1 cellular context compared by ENCODE assay signal in the genomic region with DNA sequence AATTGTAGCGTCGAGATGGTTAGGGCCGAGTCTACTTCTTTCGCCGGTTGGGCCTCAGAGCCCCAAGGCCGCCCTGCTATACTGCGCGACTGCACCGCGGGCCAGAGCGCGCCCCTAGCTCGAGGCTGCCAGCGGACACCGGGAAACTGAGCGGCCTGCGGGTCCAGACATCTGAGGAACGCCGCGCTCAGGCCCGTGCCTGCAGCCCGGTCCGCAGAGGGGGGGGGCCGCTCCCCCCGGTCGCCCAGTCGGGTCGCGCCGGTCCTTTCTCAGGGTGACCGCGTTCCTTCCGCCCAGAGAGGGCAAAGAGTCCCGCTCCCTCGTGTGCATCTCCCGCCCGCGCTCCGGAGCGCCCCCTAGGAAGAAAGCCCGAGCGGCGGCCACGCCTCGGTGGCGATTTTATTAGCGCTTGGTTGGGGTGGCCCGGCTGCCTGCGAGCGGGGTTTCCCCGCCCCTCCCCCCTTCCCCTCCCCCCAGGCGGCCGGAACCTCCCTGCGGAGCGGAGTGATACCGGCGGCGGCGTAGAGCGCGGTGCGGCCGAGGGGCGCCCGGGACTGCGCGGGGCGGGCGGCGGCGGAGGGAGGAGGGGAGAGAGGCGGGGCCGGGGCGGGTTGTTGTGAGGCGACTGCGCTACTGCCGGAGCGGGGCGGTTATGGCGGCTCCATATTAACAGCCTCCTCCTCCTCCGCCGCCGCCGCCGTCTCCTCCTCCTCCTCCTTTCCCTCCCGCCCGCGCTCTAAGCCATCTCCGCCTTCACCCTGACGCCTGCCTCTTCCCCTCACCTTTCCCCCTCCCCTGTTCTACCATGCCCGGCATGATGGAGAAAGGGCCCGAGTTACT.
TF ChIP-seq lines count a peak whose summit lies in the region.

A gene (plus strand): TSS at position 611 of the 840 bp plus-strand sequence. CDS start 195 bp downstream, at position 806.

TF ChIP-seq in K562, 482 proteins besides CTCF, POLR2A, EP300 and RAD21 (continued from another document and continues in another):
- TF ChIP-seq, protein P1, sequence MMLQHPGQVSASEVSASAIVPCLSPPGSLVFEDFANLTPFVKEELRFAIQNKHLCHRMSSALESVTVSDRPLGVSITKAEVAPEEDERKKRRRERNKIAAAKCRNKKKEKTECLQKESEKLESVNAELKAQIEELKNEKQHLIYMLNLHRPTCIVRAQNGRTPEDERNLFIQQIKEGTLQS (IDR thresholded peaks at IDR 0.05): 0 out of 2 replicates have a peak, but pooled peaks have one; percentile 26
- TF ChIP-seq, protein P1 (CRISPR knock-in tag; conservative IDR thresholded peaks at IDR 0.05): peak; percentile 81
- TF ChIP-seq, protein P2, sequence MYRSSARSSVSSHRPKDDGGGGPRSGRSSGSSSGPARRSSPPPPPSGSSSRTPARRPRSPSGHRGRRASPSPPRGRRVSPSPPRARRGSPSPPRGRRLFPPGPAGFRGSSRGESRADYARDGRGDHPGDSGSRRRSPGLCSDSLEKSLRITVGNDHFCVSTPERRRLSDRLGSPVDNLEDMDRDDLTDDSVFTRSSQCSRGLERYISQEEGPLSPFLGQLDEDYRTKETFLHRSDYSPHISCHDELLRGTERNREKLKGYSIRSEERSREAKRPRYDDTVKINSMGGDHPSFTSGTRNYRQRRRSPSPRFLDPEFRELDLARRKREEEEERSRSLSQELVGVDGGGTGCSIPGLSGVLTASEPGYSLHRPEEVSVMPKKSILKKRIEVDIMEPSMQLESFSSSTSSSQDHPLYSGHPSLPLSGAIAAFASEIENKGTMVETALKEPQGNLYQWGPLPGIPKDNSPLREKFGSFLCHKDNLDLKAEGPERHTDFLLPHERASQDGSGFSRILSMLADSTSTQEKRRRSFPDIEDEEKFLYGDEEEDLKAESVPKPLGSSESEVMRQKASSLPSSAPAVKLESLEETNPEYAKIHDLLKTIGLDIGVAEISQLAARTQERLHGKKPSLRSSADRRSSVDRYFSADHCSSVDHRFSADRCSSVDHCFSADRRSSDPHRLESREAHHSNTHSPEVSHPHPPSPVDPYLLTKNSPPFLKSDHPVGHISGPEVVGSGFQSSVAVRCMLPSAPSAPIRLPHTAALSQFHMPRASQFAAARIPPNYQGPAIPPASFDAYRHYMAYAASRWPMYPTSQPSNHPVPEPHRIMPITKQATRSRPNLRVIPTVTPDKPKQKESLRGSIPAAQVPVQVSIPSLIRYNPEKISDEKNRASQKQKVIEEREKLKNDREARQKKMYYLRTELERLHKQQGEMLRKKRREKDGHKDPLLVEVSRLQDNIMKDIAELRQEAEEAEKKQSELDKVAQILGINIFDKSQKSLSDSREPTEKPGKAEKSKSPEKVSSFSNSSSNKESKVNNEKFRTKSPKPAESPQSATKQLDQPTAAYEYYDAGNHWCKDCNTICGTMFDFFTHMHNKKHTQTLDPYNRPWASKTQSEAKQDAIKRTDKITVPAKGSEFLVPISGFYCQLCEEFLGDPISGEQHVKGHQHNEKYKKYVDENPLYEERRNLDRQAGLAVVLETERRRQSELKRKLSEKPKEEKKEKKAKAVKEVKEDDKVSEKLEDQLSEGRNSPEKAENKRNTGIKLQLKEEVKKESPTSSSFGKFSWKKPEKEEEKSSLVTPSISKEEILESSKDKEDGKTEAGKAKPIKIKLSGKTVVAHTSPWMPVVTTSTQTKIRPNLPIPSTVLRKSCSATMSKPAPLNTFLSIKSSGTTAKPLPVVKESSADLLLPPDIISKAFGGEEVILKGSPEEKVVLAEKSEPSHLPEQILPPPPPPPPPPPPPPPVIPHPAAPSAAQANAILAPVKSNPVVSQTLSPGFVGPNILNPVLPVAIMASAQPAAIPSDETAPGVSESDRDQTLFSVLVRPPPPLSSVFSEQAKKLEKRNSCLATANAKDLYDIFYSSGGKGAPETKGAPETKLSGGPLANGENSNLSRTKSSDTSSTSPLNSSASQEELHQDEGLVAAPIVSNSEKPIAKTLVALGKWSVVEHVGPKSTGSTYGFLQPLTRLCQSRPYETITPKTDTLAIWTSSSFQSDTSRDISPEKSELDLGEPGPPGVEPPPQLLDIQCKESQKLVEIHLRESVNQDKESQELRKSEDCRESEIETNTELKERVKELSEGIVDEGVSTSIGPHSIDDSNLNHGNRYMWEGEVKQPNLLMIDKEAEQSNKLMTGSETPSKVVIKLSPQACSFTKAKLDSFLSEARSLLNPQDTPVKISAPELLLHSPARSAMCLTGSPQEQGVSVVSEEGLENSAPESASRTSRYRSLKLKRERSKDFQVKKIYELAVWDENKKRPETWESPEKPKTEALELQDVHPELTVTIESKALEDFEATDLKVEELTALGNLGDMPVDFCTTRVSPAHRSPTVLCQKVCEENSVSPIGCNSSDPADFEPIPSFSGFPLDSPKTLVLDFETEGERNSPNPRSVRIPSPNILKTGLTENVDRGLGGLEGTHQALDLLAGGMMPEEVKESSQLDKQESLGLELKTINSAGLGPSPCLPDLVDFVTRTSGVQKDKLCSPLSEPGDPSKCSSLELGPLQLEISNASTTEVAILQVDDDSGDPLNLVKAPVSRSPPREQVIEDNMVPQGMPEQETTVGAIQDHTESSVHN (IDR thresholded peaks at IDR 0.05; ENCODE audit: borderline replicate concordance in 1 of 2, low read depth in 1 of 2): no peak
- peak; percentile 74 for TF ChIP-seq NCOR1 (IDR thresholded peaks at IDR 0.05)
- no peak for TF ChIP-seq CHD4 (IDR thresholded peaks at IDR 0.05; ENCODE audit: insufficient read depth, insufficient replicate concordance, low read depth, low read length, poor library complexity, severe bottlenecking)
- TF ChIP-seq HCFC1 (IDR thresholded peaks at IDR 0.05; ENCODE audit: low read depth, low read length): peak; percentile 23
- TF ChIP-seq MTF1 (CRISPR knock-in tag; IDR thresholded peaks at IDR 0.05; ENCODE audit: borderline replicate concordance): no peak
- TF ChIP-seq ZKSCAN3 (CRISPR knock-in tag; IDR thresholded peaks at IDR 0.05): no peak
- peak; percentile 64 to 93; a peak in 3 of 4 replicates for TF ChIP-seq NONO (IDR thresholded peaks at IDR 0.05; ENCODE audit: low read depth in 2 of 2, low read length in 1 of 2)
- peak; percentile 95 for TF ChIP-seq HMGN3 (IDR thresholded peaks at IDR 0.05; ENCODE audit: borderline replicate concordance, extremely low read depth, insufficient read length, low read depth, low read length)
- TF ChIP-seq SRSF7 (optimal IDR thresholded peaks at IDR 0.05; ENCODE audit: low read depth, low read length): no peak
- no peak for TF ChIP-seq ZFP36 (IDR thresholded peaks at IDR 0.05; ENCODE audit: low read depth, low read length, partially characterized antibody)
- TF ChIP-seq PYGO2 (tag; IDR thresholded peaks at IDR 0.05): no peak
- peak; percentile 96 for TF ChIP-seq HIVEP1 (CRISPR knock-in tag; IDR thresholded peaks at IDR 0.05)
- no peak for TF ChIP-seq ESRRB (CRISPR knock-in tag; IDR thresholded peaks at IDR 0.05; ENCODE audit: borderline replicate concordance)
- no peak for TF ChIP-seq ZNF274 (IDR thresholded peaks at IDR 0.05; ENCODE audit: borderline replicate concordance, low read depth, low read length)
- no peak for TF ChIP-seq TCFL5 (CRISPR knock-in tag; conservative IDR thresholded peaks at IDR 0.05)
- no peak for TF ChIP-seq CCAR2 (IDR thresholded peaks at IDR 0.05; ENCODE audit: low read depth, low read length)
- TF ChIP-seq, protein P3, sequence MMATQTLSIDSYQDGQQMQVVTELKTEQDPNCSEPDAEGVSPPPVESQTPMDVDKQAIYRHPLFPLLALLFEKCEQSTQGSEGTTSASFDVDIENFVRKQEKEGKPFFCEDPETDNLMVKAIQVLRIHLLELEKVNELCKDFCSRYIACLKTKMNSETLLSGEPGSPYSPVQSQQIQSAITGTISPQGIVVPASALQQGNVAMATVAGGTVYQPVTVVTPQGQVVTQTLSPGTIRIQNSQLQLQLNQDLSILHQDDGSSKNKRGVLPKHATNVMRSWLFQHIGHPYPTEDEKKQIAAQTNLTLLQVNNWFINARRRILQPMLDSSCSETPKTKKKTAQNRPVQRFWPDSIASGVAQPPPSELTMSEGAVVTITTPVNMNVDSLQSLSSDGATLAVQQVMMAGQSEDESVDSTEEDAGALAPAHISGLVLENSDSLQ (IDR thresholded peaks at IDR 0.05): no peak
- TF ChIP-seq, protein P4, sequence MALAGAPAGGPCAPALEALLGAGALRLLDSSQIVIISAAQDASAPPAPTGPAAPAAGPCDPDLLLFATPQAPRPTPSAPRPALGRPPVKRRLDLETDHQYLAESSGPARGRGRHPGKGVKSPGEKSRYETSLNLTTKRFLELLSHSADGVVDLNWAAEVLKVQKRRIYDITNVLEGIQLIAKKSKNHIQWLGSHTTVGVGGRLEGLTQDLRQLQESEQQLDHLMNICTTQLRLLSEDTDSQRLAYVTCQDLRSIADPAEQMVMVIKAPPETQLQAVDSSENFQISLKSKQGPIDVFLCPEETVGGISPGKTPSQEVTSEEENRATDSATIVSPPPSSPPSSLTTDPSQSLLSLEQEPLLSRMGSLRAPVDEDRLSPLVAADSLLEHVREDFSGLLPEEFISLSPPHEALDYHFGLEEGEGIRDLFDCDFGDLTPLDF (CRISPR knock-in tag; IDR thresholded peaks at IDR 0.05): peak; percentile 87
- TF ChIP-seq JUND (IDR thresholded peaks at IDR 0.05; ENCODE audit: borderline replicate concordance, low read depth, low read length): peak; percentile 58
- peak; percentile 46; the same call in 1 of the 3 replicates for TF ChIP-seq JUND (tag; IDR thresholded peaks at IDR 0.05; ENCODE audit: borderline replicate concordance, low read depth, low read length)
- TF ChIP-seq MXI1 (IDR thresholded peaks at IDR 0.05; ENCODE audit: low read depth, low read length): no peak
- no peak for TF ChIP-seq STAT5B (CRISPR knock-in tag; IDR thresholded peaks at IDR 0.05)
- TF ChIP-seq HLTF (IDR thresholded peaks at IDR 0.05): peak; percentile 47; the same call in 1 of the 2 replicates
- TF ChIP-seq ZNF282 (CRISPR knock-in tag; IDR thresholded peaks at IDR 0.05): 0 out of 2 replicates have a peak, but pooled peaks have one; percentile 27
- TF ChIP-seq TBL1XR1 (IDR thresholded peaks at IDR 0.05; ENCODE audit: low read length in 2 of 2): peak in 1 of 2 experiments; percentile 48; a peak in 3 of 4 replicates
- TF ChIP-seq FOXA1 (IDR thresholded peaks at IDR 0.05; ENCODE audit: borderline replicate concordance): no peak
- TF ChIP-seq, protein P5, sequence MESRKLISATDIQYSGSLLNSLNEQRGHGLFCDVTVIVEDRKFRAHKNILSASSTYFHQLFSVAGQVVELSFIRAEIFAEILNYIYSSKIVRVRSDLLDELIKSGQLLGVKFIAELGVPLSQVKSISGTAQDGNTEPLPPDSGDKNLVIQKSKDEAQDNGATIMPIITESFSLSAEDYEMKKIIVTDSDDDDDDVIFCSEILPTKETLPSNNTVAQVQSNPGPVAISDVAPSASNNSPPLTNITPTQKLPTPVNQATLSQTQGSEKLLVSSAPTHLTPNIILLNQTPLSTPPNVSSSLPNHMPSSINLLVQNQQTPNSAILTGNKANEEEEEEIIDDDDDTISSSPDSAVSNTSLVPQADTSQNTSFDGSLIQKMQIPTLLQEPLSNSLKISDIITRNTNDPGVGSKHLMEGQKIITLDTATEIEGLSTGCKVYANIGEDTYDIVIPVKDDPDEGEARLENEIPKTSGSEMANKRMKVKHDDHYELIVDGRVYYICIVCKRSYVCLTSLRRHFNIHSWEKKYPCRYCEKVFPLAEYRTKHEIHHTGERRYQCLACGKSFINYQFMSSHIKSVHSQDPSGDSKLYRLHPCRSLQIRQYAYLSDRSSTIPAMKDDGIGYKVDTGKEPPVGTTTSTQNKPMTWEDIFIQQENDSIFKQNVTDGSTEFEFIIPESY (CRISPR knock-in tag; IDR thresholded peaks at IDR 0.05): peak; percentile 63
- TF ChIP-seq MCM5 (IDR thresholded peaks at IDR 0.05; ENCODE audit: low read depth): no peak
- peak; percentile 93; the same call in 1 of the 2 replicates for TF ChIP-seq RBM14 (IDR thresholded peaks at IDR 0.05; ENCODE audit: borderline replicate concordance, insufficient read depth, low read depth, low read length)
- TF ChIP-seq, protein P6, sequence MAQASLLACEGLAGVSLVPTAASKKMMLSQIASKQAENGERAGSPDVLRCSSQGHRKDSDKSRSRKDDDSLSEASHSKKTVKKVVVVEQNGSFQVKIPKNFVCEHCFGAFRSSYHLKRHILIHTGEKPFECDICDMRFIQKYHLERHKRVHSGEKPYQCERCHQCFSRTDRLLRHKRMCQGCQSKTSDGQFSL (CRISPR knock-in tag; IDR thresholded peaks at IDR 0.05): peak; percentile 98
- TF ChIP-seq, protein P6 (tag; IDR thresholded peaks at IDR 0.05): peak in 1 of 2 experiments; percentile 99; a peak in 2 of 4 replicates
- peak; percentile 99 for TF ChIP-seq PRPF4 (IDR thresholded peaks at IDR 0.05; ENCODE audit: insufficient read depth, low read depth, low read length, poor library complexity, severe bottlenecking)
- TF ChIP-seq DDX20 (tag; IDR thresholded peaks at IDR 0.05; ENCODE audit: low read depth): no peak
- TF ChIP-seq GTF2A2 (tag; IDR thresholded peaks at IDR 0.05): peak; percentile 41; the same call in 1 of the 2 replicates
- TF ChIP-seq ZNF133 (CRISPR knock-in tag; IDR thresholded peaks at IDR 0.05): no peak
- TF ChIP-seq CAMTA2 (CRISPR knock-in tag; conservative IDR thresholded peaks at IDR 0.05): no peak
- peak; percentile 87 for TF ChIP-seq ESRRA (IDR thresholded peaks at IDR 0.05; ENCODE audit: borderline replicate concordance, low read depth)
- TF ChIP-seq LCOR (CRISPR knock-in tag; IDR thresholded peaks at IDR 0.05): peak; percentile 57
- no peak for TF ChIP-seq SIX5 (IDR thresholded peaks at IDR 0.05; ENCODE audit: borderline replicate concordance in 1 of 2, insufficient read depth in 1 of 2, low read depth in 1 of 2, low read length in 2 of 2)
- TF ChIP-seq ZNF239 (CRISPR knock-in tag; IDR thresholded peaks at IDR 0.05): peak; percentile 36
- TF ChIP-seq, protein P7, sequence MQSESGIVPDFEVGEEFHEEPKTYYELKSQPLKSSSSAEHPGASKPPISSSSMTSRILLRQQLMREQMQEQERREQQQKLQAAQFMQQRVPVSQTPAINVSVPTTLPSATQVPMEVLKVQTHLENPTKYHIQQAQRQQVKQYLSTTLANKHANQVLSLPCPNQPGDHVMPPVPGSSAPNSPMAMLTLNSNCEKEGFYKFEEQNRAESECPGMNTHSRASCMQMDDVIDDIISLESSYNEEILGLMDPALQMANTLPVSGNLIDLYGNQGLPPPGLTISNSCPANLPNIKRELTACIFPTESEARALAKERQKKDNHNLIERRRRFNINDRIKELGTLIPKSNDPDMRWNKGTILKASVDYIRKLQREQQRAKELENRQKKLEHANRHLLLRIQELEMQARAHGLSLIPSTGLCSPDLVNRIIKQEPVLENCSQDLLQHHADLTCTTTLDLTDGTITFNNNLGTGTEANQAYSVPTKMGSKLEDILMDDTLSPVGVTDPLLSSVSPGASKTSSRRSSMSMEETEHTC (IDR thresholded peaks at IDR 0.05): no peak; the same call in 1 of the 2 replicates
- peak in 1 of 2 experiments; percentile 66; a peak in 2 of 4 replicates for TF ChIP-seq HDAC1 (IDR thresholded peaks at IDR 0.05)
